27 cellular contexts compared by ENCODE assay signal in the genomic region with DNA sequence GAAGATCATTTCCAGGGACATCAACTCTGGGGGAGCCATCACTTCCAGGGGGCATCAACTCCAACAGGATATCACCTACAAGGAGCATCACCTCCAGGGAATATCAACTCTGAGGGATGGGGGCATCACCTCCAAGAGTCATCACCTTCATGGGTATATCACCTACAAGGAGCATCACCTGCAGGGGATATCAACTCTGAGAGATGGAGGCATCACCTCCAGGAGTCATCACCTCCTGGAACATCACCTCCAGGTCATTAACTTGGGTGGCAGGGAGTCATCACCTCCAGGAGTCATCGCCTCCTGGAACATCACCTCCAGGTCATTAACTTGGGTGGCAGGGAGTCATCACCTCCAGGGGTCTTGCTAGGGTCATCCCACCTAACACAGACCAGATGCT.
"Had no signal": no experiment of that assay in that cellular context is flagged by ENCODE, and none has a peak within 500 bp of the region (broad histone marks: within the 10 kb centered on the region; RNA-seq: fewer than 3 reads in every experiment).

No MANE protein-coding gene starts in this region.

- H3K27ac ChIP-seq: ascending aorta, body of pancreas, Peyer's patch, RWPE1, SJSA1 had no signal

- H3K27me3 ChIP-seq: ascending aorta, body of pancreas, Peyer's patch had no signal

- H3K4me1 ChIP-seq: ascending aorta, body of pancreas, Peyer's patch, SJSA1 had no signal

- H3K36me3 ChIP-seq: ascending aorta, Peyer's patch, SJSA1 had no signal

- H3K9me3 ChIP-seq: ascending aorta, body of pancreas, Peyer's patch, SJSA1 had no signal

- FAIRE-seq: TTC549 had no signal

- ATAC-seq: activated CD4-positive, alpha-beta T cell treated with anti-CD3 and anti-CD28 coated beads for 36 hours; activated CD8-positive, alpha-beta memory T cell treated with anti-CD3 and anti-CD28 coated beads, Interleukin-2, amount 10 ng/mL, durations not matched to agents 7 days and 5 days; activated naive CD4-positive, alpha-beta T cell treated with anti-CD3 and anti-CD28 coated beads, Interleukin-2, amount 50 U/mL, for 72 hours; activated naive CD8-positive, alpha-beta T cell treated with anti-CD3 and anti-CD28 coated beads, Interleukin-2, amount 50 U/mL, for 24 hours; activated T-cell treated with anti-CD3 and anti-CD28 coated beads, Interleukin-2, amount 50 U/mL, for 4 hours; body of pancreas had no signal

- H3K4me3 ChIP-seq: ascending aorta, body of pancreas, Peyer's patch, SJSA1 had no signal

- DNase-seq: activated CD4-positive, alpha-beta T cell treated with anti-CD3 and anti-CD28 coated beads for 36 hours; activated CD4-positive, alpha-beta T cell treated with anti-CD3 and anti-CD28 coated beads, Interleukin-2, amount 50 U/mL, for 1 hour; activated CD4-positive, CD25-positive, alpha-beta regulatory T cell; activated CD8-positive, alpha-beta memory T cell treated with anti-CD3 and anti-CD28 coated beads, Interleukin-2, amount 10 ng/mL, durations not matched to agents 7 days and 5 days; activated effector memory CD4-positive, alpha-beta T cell treated with anti-CD3 and anti-CD28 coated beads, Interleukin-2, amount 50 U/mL, for 16 hours; activated naive CD4-positive, alpha-beta T cell treated with Interleukin-2 at 50 U/mL for 16 hours; activated naive CD8-positive, alpha-beta T cell treated with anti-CD3 and anti-CD28 coated beads, Interleukin-2, amount 50 U/mL, for 24 hours; activated T-cell treated with anti-CD3 and anti-CD28 coated beads, Interleukin-2, amount 50 U/mL, for 4 hours; amniotic stem cell; body of pancreas; central memory CD4-positive, alpha-beta T cell; Kasumi-1; NCI-H1105 treated with DMSO at 0.1 percent for 48 hours; NCI-H1436 treated with DMSO at 0.1 percent for 48 hours; NCI-H187; NCI-H2081; NCI-H510A treated with DMSO at 0.1 percent for 48 hours; NK-92 treated with Interleukin-12 subunit alpha and Interleukin-12 subunit beta, amount 100 ng/mL, for 24 hours; SHP77; T-helper 2 cell; T1000 had no signal
